2 cellular contexts compared by ENCODE assay signal in the genomic region with DNA sequence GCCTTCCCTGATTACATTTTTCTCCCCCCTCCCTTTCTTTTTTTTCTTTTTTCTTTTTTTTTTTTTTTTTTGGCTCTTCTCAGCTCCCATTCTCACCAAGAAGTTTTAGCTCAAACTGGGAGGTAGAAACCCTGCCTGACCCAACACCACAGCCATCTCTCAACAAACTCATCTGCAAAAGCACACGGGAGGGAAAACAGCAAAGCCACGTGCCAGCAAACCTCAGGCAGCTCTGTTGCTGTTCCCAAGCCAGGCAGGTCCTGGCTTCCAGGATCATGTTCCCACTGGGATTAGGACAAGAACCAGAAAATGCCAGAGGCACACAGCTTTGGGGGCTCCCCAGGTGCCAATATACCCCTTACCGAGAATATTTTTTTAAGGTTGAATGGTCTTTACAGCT.
A peak's percentile ranks its signal among the peaks of the same experiment; 100 is the strongest.
TF ChIP-seq lines count a peak whose summit lies in the region.

No MANE protein-coding gene starts in this region.

TF ChIP-seq in IMR-90, 13 proteins besides CTCF, POLR2A, EP300 and RAD21:
- TF ChIP-seq MXI1 (IDR thresholded peaks at IDR 0.05; ENCODE audit: borderline replicate concordance, low read depth, low read length) (no peak), CHD1 (IDR thresholded peaks at IDR 0.05; ENCODE audit: low read depth, low read length) (no peak), ELK1 (IDR thresholded peaks at IDR 0.05; ENCODE audit: borderline replicate concordance, low read depth, low read length) (no peak), RFX5 (IDR thresholded peaks at IDR 0.05; ENCODE audit: low read depth, low read length) (no peak), RCOR1 (IDR thresholded peaks at IDR 0.05; ENCODE audit: insufficient replicate concordance, low read length) (no peak), MAZ (IDR thresholded peaks at IDR 0.05; ENCODE audit: borderline replicate concordance, low read depth, low read length) (no peak), SMC3 (IDR thresholded peaks at IDR 0.05; ENCODE audit: low read depth, low read length) (no peak), NFE2L2 (IDR thresholded peaks at IDR 0.05; ENCODE audit: low read depth, low read length) (no peak), FOS (IDR thresholded peaks at IDR 0.05; ENCODE audit: low read depth, low read length) (no peak), CEBPB (IDR thresholded peaks at IDR 0.05; ENCODE audit: low read depth, low read length) (no peak), MAFK (IDR thresholded peaks at IDR 0.05; ENCODE audit: low read depth, low read length) (no peak), BHLHE40 (IDR thresholded peaks at IDR 0.05; ENCODE audit: low read depth, low read length) (no peak)
- TF ChIP-seq, protein P1, sequence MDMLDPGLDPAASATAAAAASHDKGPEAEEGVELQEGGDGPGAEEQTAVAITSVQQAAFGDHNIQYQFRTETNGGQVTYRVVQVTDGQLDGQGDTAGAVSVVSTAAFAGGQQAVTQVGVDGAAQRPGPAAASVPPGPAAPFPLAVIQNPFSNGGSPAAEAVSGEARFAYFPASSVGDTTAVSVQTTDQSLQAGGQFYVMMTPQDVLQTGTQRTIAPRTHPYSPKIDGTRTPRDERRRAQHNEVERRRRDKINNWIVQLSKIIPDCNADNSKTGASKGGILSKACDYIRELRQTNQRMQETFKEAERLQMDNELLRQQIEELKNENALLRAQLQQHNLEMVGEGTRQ (IDR thresholded peaks at IDR 0.05; ENCODE audit: low read depth, low read length): no peak

TF ChIP-seq in K562, 482 proteins besides CTCF, POLR2A, EP300 and RAD21:
- TF ChIP-seq KLF6 (CRISPR knock-in tag; IDR thresholded peaks at IDR 0.05; ENCODE audit: borderline replicate concordance): 0 out of 2 replicates have a peak, but pooled peaks have one; percentile 21
- TF ChIP-seq CREB5 (CRISPR knock-in tag; IDR thresholded peaks at IDR 0.05): no peak
- TF ChIP-seq MECOM (CRISPR knock-in tag; IDR thresholded peaks at IDR 0.05): peak; percentile 53; the same call in 1 of the 2 replicates
- 0 out of 2 replicates have a peak, but pooled peaks have one; percentile 4 for TF ChIP-seq ZNF197 (CRISPR knock-in tag; IDR thresholded peaks at IDR 0.05; ENCODE audit: low read depth)
- 0 out of 2 replicates have a peak, but pooled peaks have one; percentile 33 for TF ChIP-seq HIVEP1 (CRISPR knock-in tag; IDR thresholded peaks at IDR 0.05)
TF ChIP-seq in K562: peak in this region for 4.
